In genomic region chr20:346640-347316, GRCh38 we compare ENCODE assay signal across 8 cellular contexts. TPM values are rescaled to one million over a fixed set of nuclear protein-coding genes. Genes with fewer than 3 reads are reported as not detected.
A peak's percentile ranks its signal among the peaks of the same experiment; 100 is the strongest.
DNase-seq lines count a peak whose midpoint lies in the region; ATAC-seq and TF ChIP-seq lines count a peak whose summit lies in the region.

A gene with protein sequence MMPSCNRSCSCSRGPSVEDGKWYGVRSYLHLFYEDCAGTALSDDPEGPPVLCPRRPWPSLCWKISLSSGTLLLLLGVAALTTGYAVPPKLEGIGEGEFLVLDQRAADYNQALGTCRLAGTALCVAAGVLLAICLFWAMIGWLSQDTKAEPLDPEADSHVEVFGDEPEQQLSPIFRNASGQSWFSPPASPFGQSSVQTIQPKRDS (plus strand): TSS chr20:347111. CDS start chr20:349644, 2,533 bp downstream.

- no peaks in the 10 kb centered on the region for H3K27me3 ChIP-seq in PC-9 (ENCODE audit: insufficient read depth, low read depth)
- H3K27me3 ChIP-seq in brain microvascular endothelial cell (replicated peaks): no peaks in the 10 kb centered on the region
- no peaks in the 10 kb centered on the region for H3K27me3 ChIP-seq in rectal smooth muscle tissue (ENCODE audit: control insufficient read depth, insufficient read depth, low read length)

- H3K36me3 ChIP-seq in PC-9 (ENCODE audit: low read depth) (no peaks in the 10 kb centered on the region), brain microvascular endothelial cell (replicated peaks) (peaks cover 5% of the 10 kb centered on the region), rectal smooth muscle tissue (ENCODE audit: control insufficient read depth, insufficient read depth, low read length) (no peaks in the 10 kb centered on the region)

- H3K79me2 ChIP-seq in PC-9 (ENCODE audit: low read depth): no peaks in the 10 kb centered on the region

- TF ChIP-seq CTCF in GM12875 (IDR thresholded peaks at IDR 0.05; ENCODE audit: borderline replicate concordance, insufficient read depth, low read depth, low read length): no peak
- TF ChIP-seq CTCF in PC-9 (conservative IDR thresholded peaks at IDR 0.05): no peak
- TF ChIP-seq CTCF in brain microvascular endothelial cell (IDR thresholded peaks at IDR 0.05; ENCODE audit: low read depth, low read length, missing control alignments): no peak

- peak; percentile 45 for ATAC-seq in HG03460 (IDR thresholded peaks at IDR 0.05; ENCODE audit: unreplicated experiment)
- no peak for ATAC-seq in HG02763 (IDR thresholded peaks at IDR 0.05; ENCODE audit: unreplicated experiment)

- intact Hi-C loops in PC-9 (cut with micrococcal nuclease; ENCODE audit: unreplicated experiment): no loop called here

- H4K20me1 ChIP-seq in PC-9 (ENCODE audit: insufficient read depth): no peaks in the 10 kb centered on the region

- peak; percentile 70 for DNase-seq in 8988T
- DNase-seq in PC-9: peak in 1 of 2 experiments; percentile 38
- peak; percentile 39 for DNase-seq in brain microvascular endothelial cell

- H3K9ac ChIP-seq in rectal smooth muscle tissue (ENCODE audit: low read length): peak within 1 kb of the TSS; percentile 94

- peaks cover 6% of the 10 kb centered on the region for H3K9me3 ChIP-seq in PC-9 (ENCODE audit: insufficient read depth, low read depth)

- H3K27ac ChIP-seq in PC-9: no peak within 1 kb of the TSS
- peak within 1 kb of the TSS; percentile 83 for H3K27ac ChIP-seq in brain microvascular endothelial cell
- peak within 1 kb of the TSS; percentile 98 for H3K27ac ChIP-seq in rectal smooth muscle tissue (ENCODE audit: low read depth, low read length)

- H3K4me3 ChIP-seq in GM12875 (ENCODE audit: low read depth, low read length) (peak within 1 kb of the TSS; percentile 52), PC-9 (peak within 1 kb of the TSS; percentile 59), brain microvascular endothelial cell (ENCODE audit: low read depth, low read length) (peak within 1 kb of the TSS; percentile 79), iPS-11a (ENCODE audit: low read depth, low read length) (peak within 1 kb of the TSS; percentile 77), rectal smooth muscle tissue (ENCODE audit: low read length) (peak within 1 kb of the TSS; percentile 92)

- H3K4me1 ChIP-seq in PC-9 (replicated peaks; ENCODE audit: insufficient read depth): no peaks in the 10 kb centered on the region
- H3K4me1 ChIP-seq in rectal smooth muscle tissue (ENCODE audit: control insufficient read depth, insufficient read depth, low read length): no peaks in the 10 kb centered on the region

- peak within 1 kb of the TSS; percentile 87 for H3K4me2 ChIP-seq in PC-9

- in situ Hi-C loops in brain microvascular endothelial cell (cut with HindIII; ENCODE audit: low pct_ligation_motif_present, low sequenced_read_pairs): no loop called here

- no TSS peak for BruUV-seq in PC-9 (replicated peaks; lab: Mats Ljungman, UMichigan)

- POLR2A ChIA-PET in PC-9 (lab: Charles Lee; ENCODE audit: unreplicated experiment): interaction anchor here (0.6 kb wide), 3 partner anchors 14 to 196 kb away, joined by 4 to 10 read pairs (median 5); no protein-coding TSS in a partner anchor

- no peaks in the 10 kb centered on the region for H3K9me2 ChIP-seq in PC-9 (ENCODE audit: insufficient read depth)

- H3F3A ChIP-seq in PC-9 (ENCODE audit: insufficient read depth, low read depth): peaks cover 5% of the 10 kb centered on the region; the same call in 1 of the 2 replicates

- peak within 1 kb of the TSS; percentile 69 for H2AFZ ChIP-seq in PC-9

- CTCF ChIA-PET in PC-9 (lab: Charles Lee): interaction anchor here (0.7 to 1.2 kb wide), 2 partner anchors 15 kb away, joined by 3 to 4 read pairs; no protein-coding TSS in a partner anchor

RNA-seq across cellular contexts. Expression of the gene that starts here (rescaled TPM):
- 15.0 and 16.5 TPM in 2 replicates for total RNA-seq in PC-9 (2021)
